In genomic region chr4:28463184-28463690, GRCh38 we compare ENCODE assay signal across 17 cellular contexts.
DNase-seq lines count a peak whose midpoint lies in the region; ATAC-seq and TF ChIP-seq lines count a peak whose summit lies in the region.
"Had no signal": no experiment of that assay in that cellular context is flagged by ENCODE, and none has a peak within 500 bp of the region (broad histone marks: within the 10 kb centered on the region; RNA-seq: fewer than 3 reads in every experiment).

No MANE protein-coding gene starts in this region.

- no peaks in the 10 kb centered on the region for H3K9me3 Mint-ChIP-seq in activated naive CD8-positive, alpha-beta T cell treated with anti-CD3 and anti-CD28 coated beads, Interleukin-2, amount 50 U/mL, for 24 hours
- no peaks in the 10 kb centered on the region for H3K9me3 Mint-ChIP-seq in activated CD4-positive, alpha-beta T cell treated with anti-CD3 and anti-CD28 coated beads for 36 hours (ENCODE audit: low read depth)

- H4K8ac ChIP-seq in neuronal stem cell (ENCODE audit: low read depth, low read length), result no peak overlapping the region

- H3K4me3 ChIP-seq in AG10803 (ENCODE audit: low read length), result no peak overlapping the region
- no peak overlapping the region for H3K4me3 ChIP-seq in PC-3 (ENCODE audit: low read length)
- no peak overlapping the region for H3K4me3 ChIP-seq in fibroblast of mammary gland (ENCODE audit: control insufficient read depth, low read depth, low read length)
- H3K4me3 ChIP-seq in neuronal stem cell (ENCODE audit: low read length in 2 of 2), result no peak overlapping the region
- no peak overlapping the region for H3K4me3 ChIP-seq in left lung

- in situ Hi-C loops in GM13977 (cut with MboI; ENCODE audit: low pct_unique_long_range_greater_than_20kb, low sequenced_read_pairs, unreplicated experiment), result no loop called here

- no TSS peak for BruUV-seq in PC-3 (replicated peaks; lab: Mats Ljungman, UMichigan)

- H3K27ac ChIP-seq in PC-3 (ENCODE audit: low read length) (no peak overlapping the region), neuronal stem cell (replicated peaks; ENCODE audit: low read length) (no peak overlapping the region), left lung (no peak overlapping the region)

- H3K27ac Mint-ChIP-seq in activated naive CD8-positive, alpha-beta T cell treated with anti-CD3 and anti-CD28 coated beads, Interleukin-2, amount 50 U/mL, for 24 hours, result no peak overlapping the region
- no peak overlapping the region for H3K27ac Mint-ChIP-seq in activated CD4-positive, alpha-beta T cell treated with anti-CD3 and anti-CD28 coated beads for 36 hours
- H3K27ac Mint-ChIP-seq: CD8-positive, alpha-beta T cell; IgD-negative memory B cell had no signal

- H3K14ac ChIP-seq in neuronal stem cell (ENCODE audit: low read length), result no peak overlapping the region

- no peaks in the 10 kb centered on the region for H3K27me3 Mint-ChIP-seq in activated naive CD8-positive, alpha-beta T cell treated with anti-CD3 and anti-CD28 coated beads, Interleukin-2, amount 50 U/mL, for 24 hours
- H3K27me3 Mint-ChIP-seq in activated CD4-positive, alpha-beta T cell treated with anti-CD3 and anti-CD28 coated beads for 36 hours, result no peaks in the 10 kb centered on the region
- H3K27me3 Mint-ChIP-seq: IgD-negative memory B cell had no signal

- TF ChIP-seq CTCF in AG10803 (conservative IDR thresholded peaks at IDR 0.05; ENCODE audit: low read length), result no peak
- no peak for TF ChIP-seq CTCF in PC-3 (conservative IDR thresholded peaks at IDR 0.05; ENCODE audit: low read depth, low read length)
- no peak for TF ChIP-seq CTCF in fibroblast of mammary gland (conservative IDR thresholded peaks at IDR 0.05; ENCODE audit: control insufficient read depth, insufficient read depth, low read depth, low read length)
- no peak for TF ChIP-seq CTCF in GM13977 (IDR thresholded peaks at IDR 0.05; ENCODE audit: extremely low read depth, insufficient read depth, missing control alignments)
- TF ChIP-seq CTCF in left lung (IDR thresholded peaks at IDR 0.05), result no peak

- no peaks in the 10 kb centered on the region for H3F3A ChIP-seq in PC-3 (ENCODE audit: low read length, unreplicated experiment)

- H2BK12ac ChIP-seq in neuronal stem cell (ENCODE audit: low read length), result no peak overlapping the region

- H2BK5ac ChIP-seq in neuronal stem cell (ENCODE audit: low read length), result no peak overlapping the region

- CTCF ChIA-PET in PC-3 (lab: Charles Lee), result no interaction called here
- CTCF ChIA-PET in activated CD4-positive, alpha-beta T cell treated with anti-CD3 and anti-CD28 coated beads for 36 hours (lab: Charles Lee), result interaction anchor here (0.6 kb wide), 1 partner anchor 59 kb away, joined by 4 read pairs; no protein-coding TSS in a partner anchor

- no peaks in the 10 kb centered on the region for H3K36me3 Mint-ChIP-seq in activated naive CD8-positive, alpha-beta T cell treated with anti-CD3 and anti-CD28 coated beads, Interleukin-2, amount 50 U/mL, for 24 hours (ENCODE audit: low read depth)
- H3K36me3 Mint-ChIP-seq in activated CD4-positive, alpha-beta T cell treated with anti-CD3 and anti-CD28 coated beads for 36 hours (ENCODE audit: low read depth), result no peaks in the 10 kb centered on the region
- H3K36me3 Mint-ChIP-seq: CD8-positive, alpha-beta T cell; IgD-negative memory B cell had no signal

- ATAC-seq in PC-3 (no peak), left lung (no peak)
- no peak for ATAC-seq in activated naive CD8-positive, alpha-beta T cell treated with anti-CD3 and anti-CD28 coated beads, Interleukin-2, amount 50 U/mL, for 24 hours
- no peak for ATAC-seq in activated CD4-positive, alpha-beta T cell treated with anti-CD3 and anti-CD28 coated beads for 36 hours
- ATAC-seq: CD8-positive, alpha-beta T cell; HCT116 had no signal

- H3K9ac ChIP-seq in PC-3 (ENCODE audit: low read length), result no peak overlapping the region
- no peak overlapping the region for H3K9ac ChIP-seq in neuronal stem cell (ENCODE audit: low read depth, low read length, poor library complexity)

- H3K23ac ChIP-seq in neuronal stem cell (ENCODE audit: low read depth, low read length, poor library complexity), result no peak overlapping the region

- no peaks in the 10 kb centered on the region for H4K20me1 ChIP-seq in PC-3 (ENCODE audit: low read length)

- DNase-seq in AG10803 (ENCODE audit: low read depth) (peak; percentile 12), PC-3 (no peak), fibroblast of mammary gland (ENCODE audit: low read depth) (peak; percentile 28), neuronal stem cell (ENCODE audit: low spot score) (no peak), GM13977 (ENCODE audit: low spot score) (no peak), left lung (no peak)
- DNase-seq in activated naive CD8-positive, alpha-beta T cell treated with anti-CD3 and anti-CD28 coated beads, Interleukin-2, amount 50 U/mL, for 24 hours, result no peak
- no peak for DNase-seq in activated CD4-positive, alpha-beta T cell treated with anti-CD3 and anti-CD28 coated beads for 36 hours
- DNase-seq: CD8-positive, alpha-beta T cell; DND-41; GF-D8; NCI-H1930; NCI-H2171; NCI-H446 treated with DMSO at 0.1 percent for 48 hours; NK-92 treated with Interleukin-12 subunit alpha and Interleukin-12 subunit beta, amount 100 ng/mL, for 24 hours had no signal

- no peak overlapping the region for H3K4ac ChIP-seq in neuronal stem cell (ENCODE audit: low read length)

- H3K4me3 Mint-ChIP-seq in activated naive CD8-positive, alpha-beta T cell treated with anti-CD3 and anti-CD28 coated beads, Interleukin-2, amount 50 U/mL, for 24 hours, result no peak overlapping the region
- H3K4me3 Mint-ChIP-seq in activated CD4-positive, alpha-beta T cell treated with anti-CD3 and anti-CD28 coated beads for 36 hours, result no peak overlapping the region
- H3K4me3 Mint-ChIP-seq: CD8-positive, alpha-beta T cell; IgD-negative memory B cell had no signal

- no peaks in the 10 kb centered on the region for H3K36me3 ChIP-seq in PC-3 (ENCODE audit: low read depth, low read length)
- H3K36me3 ChIP-seq in neuronal stem cell (replicated peaks in 1 of 2; ENCODE audit: control insufficient read depth in 2 of 2, insufficient read depth in 2 of 2, low read length in 2 of 2), result no peaks in the 10 kb centered on the region
- H3K36me3 ChIP-seq in left lung, result no peaks in the 10 kb centered on the region

- no peak overlapping the region for H2AK5ac ChIP-seq in neuronal stem cell (ENCODE audit: low read depth, low read length)

- no peaks in the 10 kb centered on the region for H3K4me1 Mint-ChIP-seq in activated naive CD8-positive, alpha-beta T cell treated with anti-CD3 and anti-CD28 coated beads, Interleukin-2, amount 50 U/mL, for 24 hours
- H3K4me1 Mint-ChIP-seq in activated CD4-positive, alpha-beta T cell treated with anti-CD3 and anti-CD28 coated beads for 36 hours, result no peaks in the 10 kb centered on the region
- H3K4me1 Mint-ChIP-seq: IgD-negative memory B cell had no signal

- no peak overlapping the region for H2BK120ac ChIP-seq in neuronal stem cell (ENCODE audit: low read depth, low read length)

- H2BK15ac ChIP-seq in neuronal stem cell (ENCODE audit: low read length), result no peak overlapping the region

- intact Hi-C loops in PC-3 (cut with micrococcal nuclease) (no loop called here), left lung (cut with DNase I) (no loop called here)
- intact Hi-C loops in activated CD4-positive, alpha-beta T cell treated with anti-CD3 and anti-CD28 coated beads for 36 hours (cut with DNase I, micrococcal nuclease), result no loop called here

- H3K4me1 ChIP-seq in PC-3 (ENCODE audit: insufficient read depth, low read length) (no peaks in the 10 kb centered on the region), neuronal stem cell (ENCODE audit: control insufficient read depth in 2 of 2, insufficient read depth in 1 of 2, low read depth in 1 of 2, low read length in 2 of 2) (no peaks in the 10 kb centered on the region), left lung (no peaks in the 10 kb centered on the region)

- H3K9me3 ChIP-seq in PC-3 (ENCODE audit: low read length), result no peaks in the 10 kb centered on the region
- H3K9me3 ChIP-seq in neuronal stem cell (replicated peaks in 1 of 2; ENCODE audit: control insufficient read depth in 2 of 2, insufficient read depth in 1 of 2, low read depth in 1 of 2, low read length in 2 of 2), result no peaks in the 10 kb centered on the region
- H3K9me3 ChIP-seq in left lung, result no peaks in the 10 kb centered on the region

- no peak overlapping the region for H3K4me2 ChIP-seq in PC-3 (ENCODE audit: low read length)
- H3K4me2 ChIP-seq in neuronal stem cell (ENCODE audit: insufficient read depth, low read length, poor library complexity, severe bottlenecking), result no peak overlapping the region

- WGBS in neuronal stem cell (ENCODE audit: extremely low coverage in 2 of 2, insufficient read length in 2 of 2, insufficient replicate concordance in 1 of 2), 2 donors, result no CpG with 5 or more reads among the region's 3 CpGs

- POLR2A ChIA-PET in PC-3 (lab: Charles Lee; ENCODE audit: unreplicated experiment), result no interaction called here
- POLR2A ChIA-PET in activated CD4-positive, alpha-beta T cell treated with anti-CD3 and anti-CD28 coated beads for 36 hours (lab: Charles Lee), result no interaction called here

- H3K79me1 ChIP-seq in neuronal stem cell (ENCODE audit: low read depth, low read length), result no peaks in the 10 kb centered on the region

- H3K9me2 ChIP-seq in PC-3 (replicated peaks; ENCODE audit: low read length), result no peaks in the 10 kb centered on the region

- H3K18ac ChIP-seq in neuronal stem cell (ENCODE audit: low read length), result no peak overlapping the region

- H2AFZ ChIP-seq in PC-3 (ENCODE audit: low read length), result peak overlapping the region; percentile 9; the same call in 1 of the 2 replicates
- peak overlapping the region; percentile 75 for H2AFZ ChIP-seq in neuronal stem cell (ENCODE audit: low read length)

- no peaks in the 10 kb centered on the region for H3K79me2 ChIP-seq in PC-3 (ENCODE audit: low read length)

- H4K91ac ChIP-seq in neuronal stem cell (ENCODE audit: low read depth, low read length, poor library complexity), result no peak overlapping the region

- no peaks in the 10 kb centered on the region for H3K27me3 ChIP-seq in PC-3 (ENCODE audit: low read length)
- H3K27me3 ChIP-seq in neuronal stem cell (ENCODE audit: control insufficient read depth in 3 of 3, insufficient read depth in 3 of 3, low read depth in 1 of 3, low read length in 3 of 3), result no peaks in the 10 kb centered on the region
- H3K27me3 ChIP-seq in left lung, result no peaks in the 10 kb centered on the region

Comparison
In these comparisons a context has a peak if more than half of its experiments do, and no peak if none do; other contexts are left out.
1. DNase-seq: peak in AG10803 (single experiment) and fibroblast of mammary gland (single experiment); none in PC-3 (single experiment), neuronal stem cell (single experiment), GM13977 (single experiment), left lung (0 of 2), activated naive CD8-positive, alpha-beta T cell treated with anti-CD3 and anti-CD28 coated beads, Interleukin-2, amount 50 U/mL, for 24 hours (single experiment) and activated CD4-positive, alpha-beta T cell treated with anti-CD3 and anti-CD28 coated beads for 36 hours (single experiment).